Comparison of ENCODE assay signal across 8 cellular contexts in the genomic region with DNA sequence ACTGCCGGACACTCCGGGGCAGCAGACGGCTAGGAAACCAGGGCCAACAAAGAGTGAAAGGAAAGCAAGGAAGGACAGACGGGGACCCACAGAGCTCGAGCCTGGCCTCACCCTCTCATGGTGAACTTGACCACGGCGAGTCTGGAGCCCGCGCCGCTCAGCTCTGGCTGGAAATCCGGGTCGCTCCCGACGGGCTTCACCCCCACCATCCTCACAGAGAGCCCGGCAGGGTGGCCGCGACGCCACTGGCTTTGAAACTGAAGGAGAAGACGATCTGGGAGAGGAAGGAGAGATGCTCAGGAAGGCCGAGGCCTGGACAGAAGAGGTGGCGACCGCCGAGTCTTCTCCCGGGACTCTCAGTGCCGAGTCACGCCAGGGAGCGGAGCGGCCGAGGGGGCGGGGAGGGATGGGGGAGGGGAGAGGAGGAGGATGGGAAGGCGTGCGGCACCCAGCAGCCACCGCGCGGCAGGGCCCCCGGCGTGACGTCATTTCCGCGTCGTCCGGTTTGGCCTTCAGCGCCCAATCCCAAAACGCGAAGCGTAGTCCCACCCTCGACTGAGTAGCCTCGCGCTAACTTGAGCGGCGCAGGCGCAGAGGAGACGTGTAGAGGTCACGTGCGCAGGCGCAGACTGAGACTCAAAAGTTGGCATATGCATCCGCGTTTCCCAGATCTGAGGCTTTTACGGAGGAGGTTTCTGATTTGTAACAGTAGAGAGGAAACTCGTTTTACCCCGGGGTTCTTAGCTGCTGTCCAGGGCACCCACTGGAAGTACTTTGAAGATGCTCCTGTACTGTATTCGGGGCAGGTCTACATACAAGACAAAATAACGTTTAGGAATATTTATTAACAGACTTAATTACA. TPM values are rescaled to one million over a fixed set of nuclear protein-coding genes. Genes with fewer than 3 reads are reported as not detected.
DNase-seq lines count a peak whose midpoint lies in the region; ATAC-seq and TF ChIP-seq lines count a peak whose summit lies in the region.

A gene (minus strand): TSS at position 361 of the 862 bp plus-strand sequence. CDS start 152 bp downstream, at position 209.

- ATAC-seq in GM21576 (IDR thresholded peaks at IDR 0.05; ENCODE audit: unreplicated experiment) (peak; percentile 95), PC-3 (peak; percentile 90), mucosa of descending colon (peak; percentile 98)

- DNase-seq in DMS 273 treated with DMSO at 0.1 percent for 48 hours (lab: John Stamatoyannopoulos, UW) (peak; percentile 94), PC-3 (peak; percentile 99), activated T-cell treated with anti-CD3 and anti-CD28 coated beads for 48 hours (ENCODE audit: low read depth) (peak; percentile 99), epithelial cell of prostate (ENCODE audit: low read depth, low spot score) (peak; percentile 88), mucosa of descending colon (peak; percentile 99 to 100 (median 100))
- DNase-seq in stimulated activated CD8-positive, alpha-beta memory T cell treated with anti-CD3 and anti-CD28 coated beads, Interleukin-4, amount 100 ng/mL, for 24 hours (ENCODE audit: low read depth): peak; percentile 100

- POLR2A ChIA-PET in PC-3 (lab: Charles Lee; ENCODE audit: unreplicated experiment): interaction anchor here (0.7 kb wide), 1 partner anchor 486 kb away, joined by 3 read pairs; no protein-coding TSS in a partner anchor

- CTCF ChIA-PET in PC-3 (lab: Charles Lee): no interaction called here

- TF ChIP-seq CTCF in PC-3 (conservative IDR thresholded peaks at IDR 0.05; ENCODE audit: low read depth, low read length) (no peak), mucosa of descending colon (IDR thresholded peaks at IDR 0.05) (no peak)

- peak within 1 kb of the TSS; percentile 96 for H2AFZ ChIP-seq in PC-3 (ENCODE audit: low read length)

- peaks cover 41% of the 10 kb centered on the region for H4K20me1 ChIP-seq in PC-3 (ENCODE audit: low read length)

- no TSS peak for BruUV-seq in PC-3 (replicated peaks; lab: Mats Ljungman, UMichigan)

- H3K9ac ChIP-seq in PC-3 (ENCODE audit: low read length): peak within 1 kb of the TSS; percentile 100

- H3K4me1 ChIP-seq in PC-3 (ENCODE audit: insufficient read depth, low read length) (peaks cover 40% of the 10 kb centered on the region), mucosa of descending colon (ENCODE audit: low read depth) (peaks cover 19% of the 10 kb centered on the region)

- H3K4me2 ChIP-seq in PC-3 (ENCODE audit: low read length): peak within 1 kb of the TSS; percentile 94

- H3K4me3 ChIP-seq in PC-3 (ENCODE audit: low read length) (peak within 1 kb of the TSS; percentile 97), mucosa of descending colon (peak within 1 kb of the TSS; percentile 94)

- H3K79me2 ChIP-seq in PC-3 (ENCODE audit: low read length): peaks cover 50% of the 10 kb centered on the region

- no peak for TF ChIP-seq EP300 in Ishikawa (IDR thresholded peaks at IDR 0.05; ENCODE audit: borderline replicate concordance)

- H3K27me3 ChIP-seq in PC-3 (ENCODE audit: low read length): no peaks in the 10 kb centered on the region

- no peaks in the 10 kb centered on the region for H3K9me2 ChIP-seq in PC-3 (replicated peaks; ENCODE audit: low read length)

- no peaks in the 10 kb centered on the region for H3F3A ChIP-seq in PC-3 (ENCODE audit: low read length, unreplicated experiment)

- H3K9me3 ChIP-seq in PC-3 (ENCODE audit: low read length): no peaks in the 10 kb centered on the region
- no peaks in the 10 kb centered on the region for H3K9me3 ChIP-seq in mucosa of descending colon

- H3K27ac ChIP-seq in PC-3 (ENCODE audit: low read length) (peak within 1 kb of the TSS; percentile 89), epithelial cell of prostate (peak within 1 kb of the TSS; percentile 87)

- intact Hi-C loops in PC-3 (cut with micrococcal nuclease) (no loop called here), mucosa of descending colon (cut with DNase I, micrococcal nuclease) (no loop called here)

- H3K36me3 ChIP-seq in PC-3 (ENCODE audit: low read depth, low read length) (peaks cover 9% of the 10 kb centered on the region; the same call in 1 of the 2 replicates), mucosa of descending colon (ENCODE audit: low read depth) (no peaks in the 10 kb centered on the region)

- TF ChIP-seq RAD21 in Ishikawa (IDR thresholded peaks at IDR 0.05; ENCODE audit: low read depth): no peak

TF ChIP-seq in Ishikawa, 13 proteins besides CTCF, POLR2A, EP300 and RAD21:
- TF ChIP-seq, protein P1, sequence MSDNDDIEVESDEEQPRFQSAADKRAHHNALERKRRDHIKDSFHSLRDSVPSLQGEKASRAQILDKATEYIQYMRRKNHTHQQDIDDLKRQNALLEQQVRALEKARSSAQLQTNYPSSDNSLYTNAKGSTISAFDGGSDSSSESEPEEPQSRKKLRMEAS (IDR thresholded peaks at IDR 0.05): peak; percentile 74
- TF ChIP-seq CREB1 (IDR thresholded peaks at IDR 0.05; ENCODE audit: low read depth) (peak; percentile 88), YY1 (IDR thresholded peaks at IDR 0.05; ENCODE audit: low read depth) (0 out of 2 replicates have a peak, but pooled peaks have one; percentile 9), ZBTB7A (IDR thresholded peaks at IDR 0.05; ENCODE audit: low read depth) (no peak), NFIC (IDR thresholded peaks at IDR 0.05) (0 out of 2 replicates have a peak, but pooled peaks have one; percentile 22), TAF1 (IDR thresholded peaks at IDR 0.05; ENCODE audit: low read depth) (peak; percentile 78), TCF12 (IDR thresholded peaks at IDR 0.05; ENCODE audit: low read depth) (peak; percentile 76), FOXM1 (IDR thresholded peaks at IDR 0.05; ENCODE audit: borderline replicate concordance, low read depth) (peak; percentile 68; the same call in 1 of the 2 replicates), CEBPB (IDR thresholded peaks at IDR 0.05) (no peak), EGR1 (IDR thresholded peaks at IDR 0.05) (no peak), TEAD4 (IDR thresholded peaks at IDR 0.05) (no peak)
- TF ChIP-seq, protein P2, sequence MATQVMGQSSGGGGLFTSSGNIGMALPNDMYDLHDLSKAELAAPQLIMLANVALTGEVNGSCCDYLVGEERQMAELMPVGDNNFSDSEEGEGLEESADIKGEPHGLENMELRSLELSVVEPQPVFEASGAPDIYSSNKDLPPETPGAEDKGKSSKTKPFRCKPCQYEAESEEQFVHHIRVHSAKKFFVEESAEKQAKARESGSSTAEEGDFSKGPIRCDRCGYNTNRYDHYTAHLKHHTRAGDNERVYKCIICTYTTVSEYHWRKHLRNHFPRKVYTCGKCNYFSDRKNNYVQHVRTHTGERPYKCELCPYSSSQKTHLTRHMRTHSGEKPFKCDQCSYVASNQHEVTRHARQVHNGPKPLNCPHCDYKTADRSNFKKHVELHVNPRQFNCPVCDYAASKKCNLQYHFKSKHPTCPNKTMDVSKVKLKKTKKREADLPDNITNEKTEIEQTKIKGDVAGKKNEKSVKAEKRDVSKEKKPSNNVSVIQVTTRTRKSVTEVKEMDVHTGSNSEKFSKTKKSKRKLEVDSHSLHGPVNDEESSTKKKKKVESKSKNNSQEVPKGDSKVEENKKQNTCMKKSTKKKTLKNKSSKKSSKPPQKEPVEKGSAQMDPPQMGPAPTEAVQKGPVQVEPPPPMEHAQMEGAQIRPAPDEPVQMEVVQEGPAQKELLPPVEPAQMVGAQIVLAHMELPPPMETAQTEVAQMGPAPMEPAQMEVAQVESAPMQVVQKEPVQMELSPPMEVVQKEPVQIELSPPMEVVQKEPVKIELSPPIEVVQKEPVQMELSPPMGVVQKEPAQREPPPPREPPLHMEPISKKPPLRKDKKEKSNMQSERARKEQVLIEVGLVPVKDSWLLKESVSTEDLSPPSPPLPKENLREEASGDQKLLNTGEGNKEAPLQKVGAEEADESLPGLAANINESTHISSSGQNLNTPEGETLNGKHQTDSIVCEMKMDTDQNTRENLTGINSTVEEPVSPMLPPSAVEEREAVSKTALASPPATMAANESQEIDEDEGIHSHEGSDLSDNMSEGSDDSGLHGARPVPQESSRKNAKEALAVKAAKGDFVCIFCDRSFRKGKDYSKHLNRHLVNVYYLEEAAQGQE (IDR thresholded peaks at IDR 0.05; ENCODE audit: low read depth): no peak
- TF ChIP-seq, protein P3, sequence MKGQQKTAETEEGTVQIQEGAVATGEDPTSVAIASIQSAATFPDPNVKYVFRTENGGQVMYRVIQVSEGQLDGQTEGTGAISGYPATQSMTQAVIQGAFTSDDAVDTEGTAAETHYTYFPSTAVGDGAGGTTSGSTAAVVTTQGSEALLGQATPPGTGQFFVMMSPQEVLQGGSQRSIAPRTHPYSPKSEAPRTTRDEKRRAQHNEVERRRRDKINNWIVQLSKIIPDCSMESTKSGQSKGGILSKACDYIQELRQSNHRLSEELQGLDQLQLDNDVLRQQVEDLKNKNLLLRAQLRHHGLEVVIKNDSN (IDR thresholded peaks at IDR 0.05): peak; percentile 96

RNA-seq across cellular contexts. Expression of the gene that starts here (rescaled TPM):
- total RNA-seq in PC-3 (2014; rRNA removed) (70.0 and 75.8 TPM in 2 replicates), mucosa of descending colon (10 to 100 TPM; 51.0 to 62.0 (median 55.5) TPM)

Comparison
In these comparisons a context has a peak if more than half of its experiments do, and no peak if none do; other contexts are left out.
1. Peak in every context shown above with its lines: DNase-seq, ATAC-seq, H3K4me3 ChIP-seq and H3K27ac ChIP-seq.